ENCODE assay signal across 8 cellular contexts in the genomic region with DNA sequence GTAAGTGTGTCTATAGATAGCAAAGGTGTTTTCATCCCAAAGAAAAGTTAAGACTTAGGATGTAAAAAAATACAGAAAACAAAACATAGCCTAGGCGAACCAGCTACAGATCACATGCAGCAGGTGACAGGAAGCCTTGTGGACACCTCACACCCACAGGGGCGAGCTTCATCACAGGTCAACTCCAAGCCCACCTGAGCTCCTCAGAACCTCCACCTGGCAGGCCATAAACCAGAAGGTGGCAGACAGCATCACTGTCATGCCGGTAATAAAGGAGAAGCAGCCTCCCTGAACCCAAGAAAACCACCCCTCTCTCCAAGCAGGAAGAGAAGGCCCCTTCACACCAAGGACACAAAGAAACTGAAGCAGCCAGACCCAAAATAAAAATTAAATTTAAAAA. TPM values are rescaled to one million over a fixed set of nuclear protein-coding genes. Genes with fewer than 3 reads are reported as not detected.
DNase-seq lines count a peak whose midpoint lies in the region; ATAC-seq and TF ChIP-seq lines count a peak whose summit lies in the region.

No MANE protein-coding gene starts in this region.

- peaks cover 10 to 35% (median 19%) of the 10 kb centered on the region in 4 donors for H3K4me1 ChIP-seq in liver (ENCODE audit: control insufficient read depth in 4 of 4, insufficient read depth in 4 of 4, low read length in 3 of 4)
- peaks cover 0 to 19% (median 11%) of the 10 kb centered on the region in 4 donors for H3K4me1 ChIP-seq in tibial artery

- TF ChIP-seq CTCF in liver (IDR thresholded peaks at IDR 0.05; ENCODE audit: low read depth, low read length, missing input control) (no peak), tibial artery (IDR thresholded peaks at IDR 0.05) (no peak)

- H3K4me3 ChIP-seq in MG63 = peak overlapping the region; percentile 61; the same call in 1 of the 2 replicates
- H3K4me3 ChIP-seq in liver (ENCODE audit: low read depth in 1 of 3, low read length in 3 of 3) = peak overlapping the region; percentile 82 to 100 (median 94)
- peak overlapping the region; percentile 74 to 93 for H3K4me3 ChIP-seq in tibial artery

- no peaks in the 10 kb centered on the region for H3K27me3 Mint-ChIP-seq in activated naive CD8-positive, alpha-beta T cell treated with anti-CD3 and anti-CD28 coated beads, Interleukin-2, amount 50 U/mL, for 24 hours

- ATAC-seq in activated naive CD8-positive, alpha-beta T cell treated with anti-CD3 and anti-CD28 coated beads, Interleukin-2, amount 50 U/mL, for 24 hours = no peak
- no peak for ATAC-seq in HG03565 (IDR thresholded peaks at IDR 0.05; ENCODE audit: unreplicated experiment)
- ATAC-seq in GM18870 (IDR thresholded peaks at IDR 0.05; ENCODE audit: unreplicated experiment) = no peak

- intact Hi-C loops in tibial artery (cut with DNase I; ENCODE audit: low total_unique reads) = loop anchor here (5.0 to 10.0 kb wide), 2 partner anchors 413 to 591 kb away; a partner anchor contains a TSS

- 7% methylated on average over 3 of the region's 3 CpGs for WGBS in liver

- peak overlapping the region; percentile 83 for H3K4me3 Mint-ChIP-seq in activated naive CD8-positive, alpha-beta T cell treated with anti-CD3 and anti-CD28 coated beads, Interleukin-2, amount 50 U/mL, for 24 hours

- H3K9me3 ChIP-seq in MG63 = no peaks in the 10 kb centered on the region
- no peaks in the 10 kb centered on the region for H3K9me3 ChIP-seq in liver (ENCODE audit: control insufficient read depth in 4 of 4, low read length in 3 of 4)
- H3K9me3 ChIP-seq in tibial artery = no peaks in the 10 kb centered on the region

- H3K27ac Mint-ChIP-seq in activated naive CD8-positive, alpha-beta T cell treated with anti-CD3 and anti-CD28 coated beads, Interleukin-2, amount 50 U/mL, for 24 hours = peak overlapping the region; percentile 78

- H3K36me3 ChIP-seq in MG63 (no peaks in the 10 kb centered on the region), liver (ENCODE audit: control insufficient read depth in 4 of 4, insufficient read depth in 3 of 4, low read depth in 1 of 4, low read length in 3 of 4) (no peaks in the 10 kb centered on the region), tibial artery (no peaks in the 10 kb centered on the region)

- H3K36me3 Mint-ChIP-seq in activated naive CD8-positive, alpha-beta T cell treated with anti-CD3 and anti-CD28 coated beads, Interleukin-2, amount 50 U/mL, for 24 hours (ENCODE audit: low read depth) = peaks cover 8% of the 10 kb centered on the region

- H3K27ac ChIP-seq in liver (ENCODE audit: low read depth in 1 of 2, low read length in 2 of 2) (peak overlapping the region; percentile 96 to 97), tibial artery (peak overlapping the region; percentile 75 to 84)

- H3K9ac ChIP-seq in liver (ENCODE audit: low read depth in 1 of 2, low read length in 2 of 2) = peak overlapping the region; percentile 63 to 85

- H3K27me3 ChIP-seq in MG63 = no peaks in the 10 kb centered on the region
- no peaks in the 10 kb centered on the region for H3K27me3 ChIP-seq in liver (ENCODE audit: control insufficient read depth in 4 of 4, insufficient read depth in 4 of 4, low read length in 3 of 4)
- no peaks in the 10 kb centered on the region for H3K27me3 ChIP-seq in tibial artery

- no peaks in the 10 kb centered on the region for H3K9me3 Mint-ChIP-seq in activated naive CD8-positive, alpha-beta T cell treated with anti-CD3 and anti-CD28 coated beads, Interleukin-2, amount 50 U/mL, for 24 hours

- H3K4me1 Mint-ChIP-seq in activated naive CD8-positive, alpha-beta T cell treated with anti-CD3 and anti-CD28 coated beads, Interleukin-2, amount 50 U/mL, for 24 hours = peaks cover 31% of the 10 kb centered on the region

- DNase-seq in Daoy (ENCODE audit: low read depth) (peak; percentile 4), MG63 (no peak), tibial artery (no peak), T1000 (lab: John Stamatoyannopoulos, UW) (no peak)
- peak; percentile 34 for DNase-seq in activated naive CD8-positive, alpha-beta T cell treated with anti-CD3 and anti-CD28 coated beads, Interleukin-2, amount 50 U/mL, for 24 hours

- no peak for TF ChIP-seq RAD21 in liver (IDR thresholded peaks at IDR 0.05)

TF ChIP-seq in liver, 16 proteins besides CTCF, POLR2A, EP300 and RAD21:
- no peak for TF ChIP-seq FOXA2 (IDR thresholded peaks at IDR 0.05)
- TF ChIP-seq FOXA1 (IDR thresholded peaks at IDR 0.05) = no peak
- TF ChIP-seq RXRA (IDR thresholded peaks at IDR 0.05) = no peak
- TF ChIP-seq, protein P1, sequence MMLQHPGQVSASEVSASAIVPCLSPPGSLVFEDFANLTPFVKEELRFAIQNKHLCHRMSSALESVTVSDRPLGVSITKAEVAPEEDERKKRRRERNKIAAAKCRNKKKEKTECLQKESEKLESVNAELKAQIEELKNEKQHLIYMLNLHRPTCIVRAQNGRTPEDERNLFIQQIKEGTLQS (IDR thresholded peaks at IDR 0.05) = no peak
- TF ChIP-seq YY1 (IDR thresholded peaks at IDR 0.05) = no peak
- TF ChIP-seq, protein P2, sequence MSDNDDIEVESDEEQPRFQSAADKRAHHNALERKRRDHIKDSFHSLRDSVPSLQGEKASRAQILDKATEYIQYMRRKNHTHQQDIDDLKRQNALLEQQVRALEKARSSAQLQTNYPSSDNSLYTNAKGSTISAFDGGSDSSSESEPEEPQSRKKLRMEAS (IDR thresholded peaks at IDR 0.05) = no peak
- TF ChIP-seq HNF4G (IDR thresholded peaks at IDR 0.05) = no peak
- TF ChIP-seq TAF1 (conservative IDR thresholded peaks at IDR 0.05) = no peak
- TF ChIP-seq EGR1 (IDR thresholded peaks at IDR 0.05; ENCODE audit: low read depth in 2 of 2) = no peak
- no peak for TF ChIP-seq JUND (IDR thresholded peaks at IDR 0.05)
- no peak for TF ChIP-seq NR2F2 (IDR thresholded peaks at IDR 0.05)
- no peak for TF ChIP-seq GABPA (IDR thresholded peaks at IDR 0.05 in 1 of 2, conservative IDR thresholded peaks at IDR 0.05 in 1 of 2)
- no peak for TF ChIP-seq SP1 (IDR thresholded peaks at IDR 0.05)
- TF ChIP-seq, protein P3, sequence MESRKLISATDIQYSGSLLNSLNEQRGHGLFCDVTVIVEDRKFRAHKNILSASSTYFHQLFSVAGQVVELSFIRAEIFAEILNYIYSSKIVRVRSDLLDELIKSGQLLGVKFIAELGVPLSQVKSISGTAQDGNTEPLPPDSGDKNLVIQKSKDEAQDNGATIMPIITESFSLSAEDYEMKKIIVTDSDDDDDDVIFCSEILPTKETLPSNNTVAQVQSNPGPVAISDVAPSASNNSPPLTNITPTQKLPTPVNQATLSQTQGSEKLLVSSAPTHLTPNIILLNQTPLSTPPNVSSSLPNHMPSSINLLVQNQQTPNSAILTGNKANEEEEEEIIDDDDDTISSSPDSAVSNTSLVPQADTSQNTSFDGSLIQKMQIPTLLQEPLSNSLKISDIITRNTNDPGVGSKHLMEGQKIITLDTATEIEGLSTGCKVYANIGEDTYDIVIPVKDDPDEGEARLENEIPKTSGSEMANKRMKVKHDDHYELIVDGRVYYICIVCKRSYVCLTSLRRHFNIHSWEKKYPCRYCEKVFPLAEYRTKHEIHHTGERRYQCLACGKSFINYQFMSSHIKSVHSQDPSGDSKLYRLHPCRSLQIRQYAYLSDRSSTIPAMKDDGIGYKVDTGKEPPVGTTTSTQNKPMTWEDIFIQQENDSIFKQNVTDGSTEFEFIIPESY (IDR thresholded peaks at IDR 0.05) = no peak
- TF ChIP-seq HNF4A (conservative IDR thresholded peaks at IDR 0.05) = no peak

RNA-seq across cellular contexts. Expression of a gene that starts 1.0 kb away (rescaled TPM):
- 3.7 and 5.9 TPM in 2 replicates for total RNA-seq in Daoy (2014; rRNA removed; shearing (Covaris generic))
- total RNA-seq in MG63 (2014; rRNA removed; shearing (Covaris generic); ENCODE audit: low replicate concordance) = 0.53 and 4.8 TPM in 2 replicates
- total RNA-seq in liver = 10 to 100 TPM; 14.8 to 89.9 TPM
- 10 to 100 TPM; 20.2 to 29.9 TPM for polyA plus RNA-seq in liver

Comparison
In these comparisons a context has a peak if more than half of its experiments do, and no peak if none do; other contexts are left out.
1. DNase-seq: peak in Daoy (single experiment) and activated naive CD8-positive, alpha-beta T cell treated with anti-CD3 and anti-CD28 coated beads, Interleukin-2, amount 50 U/mL, for 24 hours (single experiment); none in MG63 (single experiment), tibial artery (0 of 2) and T1000 (single experiment).
2. Peak in every context shown above with its lines, with median percentiles within 50 percentile points of each other: H3K4me3 ChIP-seq.